In genomic region chr7:87364246-87364645, GRCh38 we compare ENCODE assay signal across 24 cellular contexts. TPM values are rescaled to one million over a fixed set of nuclear protein-coding genes. Genes with fewer than 3 reads are reported as not detected.
A peak's percentile ranks its signal among the peaks of the same experiment; 100 is the strongest.
DNase-seq lines count a peak whose midpoint lies in the region; ATAC-seq and TF ChIP-seq lines count a peak whose summit lies in the region.
"Had no signal": no experiment of that assay in that cellular context is flagged by ENCODE, and none has a peak within 500 bp of the region (broad histone marks: within the 10 kb centered on the region; RNA-seq: fewer than 3 reads in every experiment).

No MANE protein-coding gene starts in this region.

- no peaks in the 10 kb centered on the region for H3K79me2 ChIP-seq in neural progenitor cell (ENCODE audit: low read depth)

- TF ChIP-seq CTCF in liver (IDR thresholded peaks at IDR 0.05; ENCODE audit: low read depth, low read length, missing input control) (no peak), neural progenitor cell (IDR thresholded peaks at IDR 0.05) (no peak), omental fat pad (IDR thresholded peaks at IDR 0.05) (no peak)

- H3K4me1 ChIP-seq in liver (ENCODE audit: control insufficient read depth in 4 of 4, insufficient read depth in 4 of 4, low read length in 3 of 4), result peaks cover 0 to 17% (median 9%) of the 10 kb centered on the region in 4 donors
- H3K4me1 ChIP-seq in neural progenitor cell, result peaks cover 15% of the 10 kb centered on the region
- H3K4me1 ChIP-seq: BE2C, BLaER1 had no signal

- H2AFZ ChIP-seq in neural progenitor cell (replicated peaks), result no peak overlapping the region

- H3K27me3 Mint-ChIP-seq in neural progenitor cell (ENCODE audit: insufficient read depth, low read depth), result no peaks in the 10 kb centered on the region
- H3K27me3 Mint-ChIP-seq: CD4-positive, alpha-beta memory T cell; CD4-positive, CD25-positive, alpha-beta regulatory T cell; CD8-positive, alpha-beta memory T cell had no signal

- H3K4me3 Mint-ChIP-seq in neural progenitor cell, result no peak overlapping the region
- H3K4me3 Mint-ChIP-seq: CD14-positive monocyte; CD4-positive, alpha-beta memory T cell; CD4-positive, CD25-positive, alpha-beta regulatory T cell; CD8-positive, alpha-beta memory T cell had no signal

- H3K36me3 ChIP-seq in liver (ENCODE audit: control insufficient read depth in 4 of 4, insufficient read depth in 3 of 4, low read depth in 1 of 4, low read length in 3 of 4) (peaks cover 0 to 28% (median 15%) of the 10 kb centered on the region in 4 donors), neural progenitor cell (peaks cover 5% of the 10 kb centered on the region)
- H3K36me3 ChIP-seq: BE2C had no signal

- H3K27ac Mint-ChIP-seq in neural progenitor cell, result no peak overlapping the region
- H3K27ac Mint-ChIP-seq: CD14-positive monocyte; CD4-positive, alpha-beta memory T cell; CD4-positive, CD25-positive, alpha-beta regulatory T cell; CD8-positive, alpha-beta memory T cell had no signal

- no peaks in the 10 kb centered on the region for H3K27me3 ChIP-seq in liver (ENCODE audit: control insufficient read depth in 4 of 4, insufficient read depth in 4 of 4, low read length in 3 of 4)
- H3K27me3 ChIP-seq in neural progenitor cell, result no peaks in the 10 kb centered on the region
- H3K27me3 ChIP-seq: BE2C, BLaER1 had no signal

- no peak overlapping the region for H3K9ac ChIP-seq in liver (ENCODE audit: low read depth in 1 of 2, low read length in 2 of 2)
- no peak overlapping the region for H3K9ac ChIP-seq in neural progenitor cell
- H3K9ac ChIP-seq: BLaER1 had no signal

- TF ChIP-seq RAD21 in liver (IDR thresholded peaks at IDR 0.05), result no peak

- H3K9me3 ChIP-seq in liver (ENCODE audit: control insufficient read depth in 4 of 4, low read length in 3 of 4) (no peaks in the 10 kb centered on the region), neural progenitor cell (ENCODE audit: low read depth) (no peaks in the 10 kb centered on the region)
- H3K9me3 ChIP-seq: BE2C, BLaER1 had no signal

- peak; percentile 66 for ATAC-seq in left lobe of liver
- no peak for ATAC-seq in GM19324 (IDR thresholded peaks at IDR 0.05; ENCODE audit: low FRiP score, unreplicated experiment)
- no peak for ATAC-seq in omental fat pad (ENCODE audit: low FRiP score)
- no peak for ATAC-seq in HG03196 (IDR thresholded peaks at IDR 0.05; ENCODE audit: unreplicated experiment)
- ATAC-seq: GM12878 had no signal

- no peaks in the 10 kb centered on the region for H3K4me1 Mint-ChIP-seq in neural progenitor cell
- H3K4me1 Mint-ChIP-seq: CD14-positive monocyte had no signal

- DNase-seq in left lobe of liver (ENCODE audit: low spot score) (no peak), neural progenitor cell (ENCODE audit: low spot score) (no peak), omental fat pad (ENCODE audit: low spot score) (no peak)
- DNase-seq: 8988T; ACHN; BE2C; C1 segment of cervical spinal cord; CD4-positive, alpha-beta memory T cell; CD4-positive, CD25-positive, alpha-beta regulatory T cell; CD8-positive, alpha-beta memory T cell; COR-L47; DMS 273 treated with DMSO at 0.1 percent for 48 hours; DMS153; DMS53; DMS79; DND-41; EL; GDM1 had no signal

- H4K20me1 ChIP-seq in neural progenitor cell (ENCODE audit: low read depth), result no peaks in the 10 kb centered on the region
- H4K20me1 ChIP-seq: BLaER1 had no signal

- peak overlapping the region; percentile 36 for H3K4me2 ChIP-seq in neural progenitor cell
- H3K4me2 ChIP-seq: BLaER1 had no signal

- H3K27ac ChIP-seq in liver (ENCODE audit: low read depth in 1 of 2, low read length in 2 of 2) (no peak overlapping the region), neural progenitor cell (peak overlapping the region; percentile 72)
- H3K27ac ChIP-seq: BLaER1 had no signal

- peaks cover 3% of the 10 kb centered on the region for H3K9me3 Mint-ChIP-seq in neural progenitor cell
- H3K9me3 Mint-ChIP-seq: CD4-positive, alpha-beta memory T cell; CD4-positive, CD25-positive, alpha-beta regulatory T cell; CD8-positive, alpha-beta memory T cell had no signal

- peaks cover 13% of the 10 kb centered on the region for H3F3A ChIP-seq in neural progenitor cell (ENCODE audit: low read depth)

- peaks cover 11% of the 10 kb centered on the region for H3K36me3 Mint-ChIP-seq in neural progenitor cell

- no peak overlapping the region for H3K4me3 ChIP-seq in liver (ENCODE audit: low read depth in 1 of 3, low read length in 3 of 3)
- no peak overlapping the region for H3K4me3 ChIP-seq in neural progenitor cell
- H3K4me3 ChIP-seq: BLaER1, GM12878 had no signal

TF ChIP-seq in liver, 16 proteins besides CTCF, POLR2A, EP300 and RAD21:
- TF ChIP-seq ATF3 (IDR thresholded peaks at IDR 0.05) (no peak), SP1 (IDR thresholded peaks at IDR 0.05) (peak; percentile 9), FOXA2 (IDR thresholded peaks at IDR 0.05) (peak; percentile 80), JUND (IDR thresholded peaks at IDR 0.05) (no peak), RXRA (IDR thresholded peaks at IDR 0.05) (peak; percentile 74 to 78), REST (IDR thresholded peaks at IDR 0.05) (no peak), FOXA1 (IDR thresholded peaks at IDR 0.05) (no peak), YY1 (IDR thresholded peaks at IDR 0.05) (no peak), TAF1 (conservative IDR thresholded peaks at IDR 0.05) (no peak), GABPA (IDR thresholded peaks at IDR 0.05 in 1 of 2, conservative IDR thresholded peaks at IDR 0.05 in 1 of 2) (no peak), HNF4A (conservative IDR thresholded peaks at IDR 0.05) (peak; percentile 64 to 68), HNF4G (IDR thresholded peaks at IDR 0.05) (no peak), EGR1 (IDR thresholded peaks at IDR 0.05; ENCODE audit: low read depth in 2 of 2) (no peak), NR2F2 (IDR thresholded peaks at IDR 0.05) (no peak)
- TF ChIP-seq, protein P1, sequence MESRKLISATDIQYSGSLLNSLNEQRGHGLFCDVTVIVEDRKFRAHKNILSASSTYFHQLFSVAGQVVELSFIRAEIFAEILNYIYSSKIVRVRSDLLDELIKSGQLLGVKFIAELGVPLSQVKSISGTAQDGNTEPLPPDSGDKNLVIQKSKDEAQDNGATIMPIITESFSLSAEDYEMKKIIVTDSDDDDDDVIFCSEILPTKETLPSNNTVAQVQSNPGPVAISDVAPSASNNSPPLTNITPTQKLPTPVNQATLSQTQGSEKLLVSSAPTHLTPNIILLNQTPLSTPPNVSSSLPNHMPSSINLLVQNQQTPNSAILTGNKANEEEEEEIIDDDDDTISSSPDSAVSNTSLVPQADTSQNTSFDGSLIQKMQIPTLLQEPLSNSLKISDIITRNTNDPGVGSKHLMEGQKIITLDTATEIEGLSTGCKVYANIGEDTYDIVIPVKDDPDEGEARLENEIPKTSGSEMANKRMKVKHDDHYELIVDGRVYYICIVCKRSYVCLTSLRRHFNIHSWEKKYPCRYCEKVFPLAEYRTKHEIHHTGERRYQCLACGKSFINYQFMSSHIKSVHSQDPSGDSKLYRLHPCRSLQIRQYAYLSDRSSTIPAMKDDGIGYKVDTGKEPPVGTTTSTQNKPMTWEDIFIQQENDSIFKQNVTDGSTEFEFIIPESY (IDR thresholded peaks at IDR 0.05), result no peak
- TF ChIP-seq, protein P2, sequence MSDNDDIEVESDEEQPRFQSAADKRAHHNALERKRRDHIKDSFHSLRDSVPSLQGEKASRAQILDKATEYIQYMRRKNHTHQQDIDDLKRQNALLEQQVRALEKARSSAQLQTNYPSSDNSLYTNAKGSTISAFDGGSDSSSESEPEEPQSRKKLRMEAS (IDR thresholded peaks at IDR 0.05), result no peak

RNA-seq across cellular contexts. Expression of gene CROT, which starts 18.8 kb away (rescaled TPM):
- total RNA-seq in left lobe of liver (14.0 TPM), liver (10 to 100 TPM; 42.5 to 45.1 TPM), neural progenitor cell (ENCODE audit: low replicate concordance) (24.7 and 53.4 TPM in 2 replicates), omental fat pad (10 to 100 TPM in 3 of 4 donors, 1 to 10 TPM in 1; 3.0 to 29.5 (median 11.9) TPM)
- polyA plus RNA-seq in liver, result 10 to 100 TPM; 10.6 to 23.4 TPM
